ENCODE assay signal across 36 cellular contexts in genomic region chr10:13023754-13024153, GRCh38. TPM values are rescaled to one million over a fixed set of nuclear protein-coding genes. Genes with fewer than 3 reads are reported as not detected.
"Had no signal": no experiment of that assay in that cellular context is flagged by ENCODE, and none has a peak within 500 bp of the region (broad histone marks: within the 10 kb centered on the region; RNA-seq: fewer than 3 reads in every experiment).

No MANE protein-coding gene starts in this region.

- H3K4me3 ChIP-seq: MG63 had no signal

- H3K36me3 ChIP-seq: MG63 had no signal

- DNase-seq: Karpas-422, Kasumi-1, MG63, MM.1S, MV-4-11, NCI-H1048, NCI-H1092, NCI-H1092 treated with DMSO at 0.1 percent for 48 hours, NCI-H1105, NCI-H1105 treated with DMSO at 0.1 percent for 48 hours, NCI-H1417, NCI-H1417 treated with DMSO at 0.1 percent for 48 hours, NCI-H1436, NCI-H1436 treated with DMSO at 0.1 percent for 48 hours, NCI-H146, NCI-H1694, NCI-H1694 treated with DMSO at 0.1 percent for 48 hours, NCI-H187, NCI-H187 treated with DMSO at 0.1 percent for 48 hours, NCI-H1930, NCI-H2029, NCI-H2029 treated with DMSO at 0.1 percent for 48 hours, NCI-H2081, NCI-H2081 treated with DMSO at 0.1 percent for 48 hours, NCI-H2107, NCI-H2171, NCI-H2171 treated with DMSO at 0.1 percent for 48 hours, NCI-H2227 treated with DMSO at 0.1 percent for 48 hours, NCI-H226, NCI-H345, NCI-H446, NCI-H446 treated with DMSO at 0.1 percent for 48 hours, NCI-H510A, NCI-H510A treated with DMSO at 0.1 percent for 48 hours, NCI-H524 had no signal

- H3K27me3 ChIP-seq: MG63 had no signal

RNA-seq across cellular contexts. Expression of gene CCDC3, which starts 22.2 kb away (rescaled TPM):
- total RNA-seq: MCF 10A had no signal
